8 cellular contexts compared by ENCODE assay signal in the genomic region with DNA sequence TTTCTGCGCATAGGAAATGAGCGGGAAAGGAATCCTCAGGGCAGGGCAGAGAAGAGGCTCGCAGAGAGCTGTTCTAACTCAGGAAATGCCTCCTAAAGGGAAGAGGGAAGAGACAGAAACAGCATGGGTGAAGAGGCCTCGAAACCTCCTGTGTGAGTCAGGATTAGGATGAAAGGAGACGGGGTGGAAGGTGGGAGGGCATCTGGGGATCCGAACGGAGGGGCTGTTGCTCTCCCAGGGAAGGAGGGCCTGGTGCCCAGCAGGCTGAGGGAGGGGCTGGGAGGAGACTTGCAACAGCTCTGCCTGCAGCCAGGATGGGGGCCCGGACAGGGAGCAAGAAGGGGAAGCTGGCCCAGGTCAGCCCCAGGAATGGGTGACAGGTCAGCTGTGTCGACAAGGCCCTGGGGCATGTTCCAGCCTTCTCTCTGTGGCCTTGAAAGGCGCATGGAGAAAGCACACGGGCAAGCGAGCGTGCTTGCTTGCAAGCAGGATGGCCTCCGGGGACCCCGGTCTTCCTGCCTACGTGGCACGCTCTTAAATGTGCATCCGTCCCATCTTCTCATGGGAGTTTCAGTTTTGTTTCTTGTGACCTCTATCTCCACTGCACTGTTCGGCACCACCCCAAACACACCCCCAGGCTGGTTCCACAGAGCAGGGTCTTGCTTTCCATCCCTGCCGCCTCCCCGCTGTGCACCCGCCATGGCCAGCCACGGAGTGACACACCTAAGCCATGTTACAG.
DNase-seq lines count a peak whose midpoint lies in the region; ATAC-seq and TF ChIP-seq lines count a peak whose summit lies in the region.

No MANE protein-coding gene starts in this region.

- TF ChIP-seq POLR2A in GM18951 (IDR thresholded peaks at IDR 0.05; ENCODE audit: extremely low read depth, insufficient read depth, insufficient read length), result peak; percentile 57

- peaks cover 17% of the 10 kb centered on the region for H3K79me2 ChIP-seq in parathyroid adenoma

- DNase-seq in caudate nucleus (lab: John Stamatoyannopoulos, UW), result no peak
- no peak for DNase-seq in HPDE6-E6E7 (ENCODE audit: extremely low spot score)
- DNase-seq in endothelial cell (ENCODE audit: low spot score), result no peak
- DNase-seq in GM03348 (ENCODE audit: low spot score), result no peak
- no peak for DNase-seq in activated CD4-positive, alpha-beta T cell treated with anti-CD3 and anti-CD28 coated beads for 48 hours

- no peak overlapping the region for H3K4me2 ChIP-seq in parathyroid adenoma (ENCODE audit: low read length)

- no peaks in the 10 kb centered on the region for H3K36me3 ChIP-seq in parathyroid adenoma (ENCODE audit: control insufficient read depth, insufficient read depth, low read length)

- H3K36me3 Mint-ChIP-seq in endothelial cell (ENCODE audit: low read depth, unreplicated experiment), result peaks cover 31% of the 10 kb centered on the region

- no peak overlapping the region for H2AFZ ChIP-seq in parathyroid adenoma

- peak; percentile 98 for ATAC-seq in HG02852 (IDR thresholded peaks at IDR 0.05; ENCODE audit: unreplicated experiment)

- in situ Hi-C loops in GM18951 (cut with MboI; ENCODE audit: low sequenced_read_pairs, unreplicated experiment), result no loop called here

- peaks cover 29% of the 10 kb centered on the region for H3K4me1 Mint-ChIP-seq in endothelial cell (ENCODE audit: unreplicated experiment)

- no peaks in the 10 kb centered on the region for H3K27me3 ChIP-seq in parathyroid adenoma (ENCODE audit: control insufficient read depth, insufficient read depth, low read length)

- H3K4me3 Mint-ChIP-seq in endothelial cell (ENCODE audit: unreplicated experiment), result no peak overlapping the region

- H3K27ac ChIP-seq in caudate nucleus (ENCODE audit: low read depth, low read length), result peak overlapping the region; percentile 54
- H3K27ac ChIP-seq in parathyroid adenoma, result peak overlapping the region; percentile 34

- no peaks in the 10 kb centered on the region for H3K9me3 ChIP-seq in parathyroid adenoma (ENCODE audit: control insufficient read depth, low read length)

- no peaks in the 10 kb centered on the region for H3K4me1 ChIP-seq in parathyroid adenoma

- no peak overlapping the region for H3K27ac Mint-ChIP-seq in endothelial cell (ENCODE audit: unreplicated experiment)

- no peak overlapping the region for H3K4me3 ChIP-seq in parathyroid adenoma (ENCODE audit: low read depth, low read length)

- H3K27me3 Mint-ChIP-seq in endothelial cell (ENCODE audit: unreplicated experiment), result peaks cover 4% of the 10 kb centered on the region

- no peak overlapping the region for H3K9ac ChIP-seq in parathyroid adenoma

- no peak for TF ChIP-seq CTCF in parathyroid adenoma (IDR thresholded peaks at IDR 0.05)
- TF ChIP-seq CTCF in endothelial cell (IDR thresholded peaks at IDR 0.05; ENCODE audit: unreplicated experiment), result no peak

- no peaks in the 10 kb centered on the region for H3K9me3 Mint-ChIP-seq in endothelial cell (ENCODE audit: unreplicated experiment)
